ENCODE assay signal across 13 cellular contexts in genomic region chr10:59877191-59877671, GRCh38. TPM values are rescaled to one million over a fixed set of nuclear protein-coding genes. Genes with fewer than 3 reads are reported as not detected.
A peak's percentile ranks its signal among the peaks of the same experiment; 100 is the strongest.
DNase-seq lines count a peak whose midpoint lies in the region; ATAC-seq and TF ChIP-seq lines count a peak whose summit lies in the region.
"Had no signal": no experiment of that assay in that cellular context is flagged by ENCODE, and none has a peak within 500 bp of the region (broad histone marks: within the 10 kb centered on the region; RNA-seq: fewer than 3 reads in every experiment).

No MANE protein-coding gene starts in this region.

- ATAC-seq in natural killer cell treated with Interleukin-12 subunit alpha and Interleukin-12 subunit beta and Interleukin-15 and Interleukin-18, amount 100 ng/mL, for 72 hours, result no peak
- ATAC-seq in natural killer cell (no peak), GM19452 (IDR thresholded peaks at IDR 0.05; ENCODE audit: unreplicated experiment) (no peak)

- peak overlapping the region; percentile 88 to 90 for H3K27ac Mint-ChIP-seq in natural killer cell treated with Interleukin-12 subunit alpha and Interleukin-12 subunit beta and Interleukin-15 and Interleukin-18, amount 100 ng/mL, for 72 hours
- peak overlapping the region in 1 of 2 donors; percentile 23 for H3K27ac Mint-ChIP-seq in natural killer cell
- H3K27ac Mint-ChIP-seq in activated T-helper 1 cell treated with anti-CD3 and anti-CD28 coated beads, Interleukin-12 subunit alpha, Interleukin-12 subunit beta, Interleukin-2, Interleukin-4 antibody, amounts not matched to agents 30 ng/mL and 10 ng/mL and 1 ng/mL, durations not matched to agents 14 hours and 24 hours and 36 hours, result peak overlapping the region; percentile 93

- H3K9me3 Mint-ChIP-seq in natural killer cell treated with Interleukin-12 subunit alpha and Interleukin-12 subunit beta and Interleukin-15 and Interleukin-18, amount 100 ng/mL, for 72 hours, result peaks cover 3% of the 10 kb centered on the region
- H3K9me3 Mint-ChIP-seq in natural killer cell, result no peaks in the 10 kb centered on the region
- no peaks in the 10 kb centered on the region for H3K9me3 Mint-ChIP-seq in activated T-helper 1 cell treated with anti-CD3 and anti-CD28 coated beads, Interleukin-12 subunit alpha, Interleukin-12 subunit beta, Interleukin-2, Interleukin-4 antibody, amounts not matched to agents 30 ng/mL and 10 ng/mL and 1 ng/mL, durations not matched to agents 14 hours and 24 hours and 36 hours

- TF ChIP-seq CTCF in natural killer cell (IDR thresholded peaks at IDR 0.05) (no peak), uterus (IDR thresholded peaks at IDR 0.05) (no peak)

- no peak overlapping the region for H3K4me3 ChIP-seq in uterus
- H3K4me3 ChIP-seq: BLaER1, cardiac muscle cell had no signal

- peaks cover 75 to 83% of the 10 kb centered on the region in 2 donors for H3K4me1 Mint-ChIP-seq in natural killer cell treated with Interleukin-12 subunit alpha and Interleukin-12 subunit beta and Interleukin-15 and Interleukin-18, amount 100 ng/mL, for 72 hours (ENCODE audit: low read depth in 2 of 2)
- peaks cover 67 to 75% of the 10 kb centered on the region in 2 donors for H3K4me1 Mint-ChIP-seq in natural killer cell
- peaks cover 87% of the 10 kb centered on the region for H3K4me1 Mint-ChIP-seq in activated T-helper 1 cell treated with anti-CD3 and anti-CD28 coated beads, Interleukin-12 subunit alpha, Interleukin-12 subunit beta, Interleukin-2, Interleukin-4 antibody, amounts not matched to agents 30 ng/mL and 10 ng/mL and 1 ng/mL, durations not matched to agents 14 hours and 24 hours and 36 hours (ENCODE audit: low read depth)

- no peaks in the 10 kb centered on the region for H3K27me3 Mint-ChIP-seq in natural killer cell treated with Interleukin-12 subunit alpha and Interleukin-12 subunit beta and Interleukin-15 and Interleukin-18, amount 100 ng/mL, for 72 hours
- no peaks in the 10 kb centered on the region for H3K27me3 Mint-ChIP-seq in natural killer cell (ENCODE audit: low read depth in 2 of 2)
- no peaks in the 10 kb centered on the region for H3K27me3 Mint-ChIP-seq in activated T-helper 1 cell treated with anti-CD3 and anti-CD28 coated beads, Interleukin-12 subunit alpha, Interleukin-12 subunit beta, Interleukin-2, Interleukin-4 antibody, amounts not matched to agents 30 ng/mL and 10 ng/mL and 1 ng/mL, durations not matched to agents 14 hours and 24 hours and 36 hours (ENCODE audit: insufficient read depth)

- peak overlapping the region; percentile 42 to 68 for H3K27ac ChIP-seq in uterus
- H3K27ac ChIP-seq: BLaER1, cardiac muscle cell had no signal

- intact Hi-C loops in natural killer cell (cut with micrococcal nuclease) (no loop called here), uterus (cut with DNase I; ENCODE audit: low total_unique reads) (no loop called here)
- intact Hi-C loops in activated T-helper 1 cell treated with anti-CD3 and anti-CD28 coated beads, Interleukin-12 subunit alpha, Interleukin-12 subunit beta, Interleukin-2, Interleukin-4 antibody, amounts not matched to agents 30 ng/mL and 10 ng/mL and 1 ng/mL, durations not matched to agents 14 hours and 24 hours and 36 hours (cut with micrococcal nuclease), result loop anchor here (5.0 kb wide), 2 partner anchors 360 to 1610 kb away; partner anchors contain the start of genes CISD1 and IPMK

- no peak for DNase-seq in natural killer cell treated with Interleukin-12 subunit alpha and Interleukin-12 subunit beta and Interleukin-15 and Interleukin-18, amount 100 ng/mL, for 72 hours (ENCODE audit: low spot score)
- no peak for DNase-seq in natural killer cell
- no peak for DNase-seq in activated T-helper 1 cell treated with anti-CD3 and anti-CD28 coated beads, Interleukin-12 subunit alpha, Interleukin-12 subunit beta, Interleukin-2, Interleukin-4 antibody, amounts not matched to agents 30 ng/mL and 10 ng/mL and 1 ng/mL, durations not matched to agents 14 hours and 24 hours and 36 hours (ENCODE audit: low spot score)
- peak; percentile 9 for DNase-seq in fibroblast of the conjunctiva (ENCODE audit: low read depth)
- DNase-seq in uterus, result no peak
- DNase-seq in HK-2 (ENCODE audit: unreplicated experiment), result no peak
- DNase-seq in HT-29 (ENCODE audit: low spot score), result no peak
- DNase-seq: GDM1, NCI-H446, T-helper 9 cell had no signal

- H3K36me3 Mint-ChIP-seq in natural killer cell treated with Interleukin-12 subunit alpha and Interleukin-12 subunit beta and Interleukin-15 and Interleukin-18, amount 100 ng/mL, for 72 hours, result peaks cover 5% of the 10 kb centered on the region
- no peaks in the 10 kb centered on the region for H3K36me3 Mint-ChIP-seq in natural killer cell
- H3K36me3 Mint-ChIP-seq in activated T-helper 1 cell treated with anti-CD3 and anti-CD28 coated beads, Interleukin-12 subunit alpha, Interleukin-12 subunit beta, Interleukin-2, Interleukin-4 antibody, amounts not matched to agents 30 ng/mL and 10 ng/mL and 1 ng/mL, durations not matched to agents 14 hours and 24 hours and 36 hours (ENCODE audit: low read depth), result peaks cover 31% of the 10 kb centered on the region

- H3K27me3 ChIP-seq in uterus, result no peaks in the 10 kb centered on the region
- H3K27me3 ChIP-seq: BLaER1, cardiac muscle cell had no signal

- H3K9me3 ChIP-seq in uterus, result no peaks in the 10 kb centered on the region
- H3K9me3 ChIP-seq: BLaER1 had no signal

- no peaks in the 10 kb centered on the region for H3K36me3 ChIP-seq in uterus
- H3K36me3 ChIP-seq: cardiac muscle cell had no signal

- no peaks in the 10 kb centered on the region for H3K4me1 ChIP-seq in uterus

- H3K4me3 Mint-ChIP-seq in natural killer cell treated with Interleukin-12 subunit alpha and Interleukin-12 subunit beta and Interleukin-15 and Interleukin-18, amount 100 ng/mL, for 72 hours, result peak overlapping the region; percentile 75
- no peak overlapping the region for H3K4me3 Mint-ChIP-seq in natural killer cell
- peak overlapping the region; percentile 75 for H3K4me3 Mint-ChIP-seq in activated T-helper 1 cell treated with anti-CD3 and anti-CD28 coated beads, Interleukin-12 subunit alpha, Interleukin-12 subunit beta, Interleukin-2, Interleukin-4 antibody, amounts not matched to agents 30 ng/mL and 10 ng/mL and 1 ng/mL, durations not matched to agents 14 hours and 24 hours and 36 hours

- no peak for TF ChIP-seq POLR2A in uterus (IDR thresholded peaks at IDR 0.05)

RNA-seq across cellular contexts. Expression of gene CCDC6, which starts 29.1 kb away (rescaled TPM):
- total RNA-seq in natural killer cell treated with Interleukin-12 subunit alpha and Interleukin-12 subunit beta and Interleukin-15 and Interleukin-18, amount 100 ng/mL, for 72 hours, result 100 to 1,000 TPM in 1 of 2 donors, 10 to 100 TPM in 1; 65.7 to 104 TPM
- total RNA-seq in natural killer cell (10 to 100 TPM; 19.7 to 23.4 (median 20.8) TPM), uterus (10 to 100 TPM; 53.2 to 72.4 (median 66.4) TPM)
- total RNA-seq in activated T-helper 1 cell treated with anti-CD3 and anti-CD28 coated beads, Interleukin-12 subunit alpha, Interleukin-12 subunit beta, Interleukin-2, Interleukin-4 antibody, amounts not matched to agents 30 ng/mL and 10 ng/mL and 1 ng/mL, durations not matched to agents 14 hours and 24 hours and 36 hours, result 97.6 and 103 TPM in 2 replicates
- 15.7 and 18.5 TPM in 2 replicates for total RNA-seq in HT-29 (2014; rRNA removed; shearing (Covaris generic))
